ENCODE assay signal across 12 cellular contexts in genomic region chr2:71498261-71498701, GRCh38. TPM values are rescaled to one million over a fixed set of nuclear protein-coding genes. Genes with fewer than 3 reads are reported as not detected.
A peak's percentile ranks its signal among the peaks of the same experiment; 100 is the strongest.
DNase-seq lines count a peak whose midpoint lies in the region; ATAC-seq and TF ChIP-seq lines count a peak whose summit lies in the region.
"Had no signal": no experiment of that assay in that cellular context is flagged by ENCODE, and none has a peak within 500 bp of the region (broad histone marks: within the 10 kb centered on the region; RNA-seq: fewer than 3 reads in every experiment).

No MANE protein-coding gene starts in this region.

- H3K4me3 ChIP-seq in SJSA1 (no peak overlapping the region), fibroblast of mammary gland (ENCODE audit: control insufficient read depth, low read depth, low read length) (no peak overlapping the region), psoas muscle (no peak overlapping the region)

- intact Hi-C loops in psoas muscle (cut with DNase I), result no loop called here

- peak overlapping the region; percentile 94 for H3K27ac ChIP-seq in SJSA1
- H3K27ac ChIP-seq in psoas muscle, result peak overlapping the region; percentile 78

- DNase-seq in ELR (ENCODE audit: low read depth) (peak; percentile 98), SJSA1 (ENCODE audit: low read depth in 1 of 2, low spot score in 2 of 2) (peak; percentile 92 to 93), fibroblast of mammary gland (ENCODE audit: low read depth) (peak; percentile 55), psoas muscle (no peak), NCI-H526 (lab: John Stamatoyannopoulos, UW) (no peak), NCI-H2227 treated with DMSO at 0.1 percent for 48 hours (lab: John Stamatoyannopoulos, UW) (no peak), SIG-M5 (lab: John Stamatoyannopoulos, UW) (no peak)
- DNase-seq: activated T-cell treated with anti-CD3 and anti-CD28 coated beads, Interleukin-2, amount 50 U/mL, for 24 hours; effector CD8-positive, alpha-beta T cell; NCI-H2171; T-helper 2 cell had no signal

- ATAC-seq in psoas muscle (peak; percentile 9 to 47 (median 44)), HG03439 (IDR thresholded peaks at IDR 0.05; ENCODE audit: unreplicated experiment) (no peak)

- H3K36me3 ChIP-seq in SJSA1 (peaks cover 2% of the 10 kb centered on the region; the same call in 1 of the 2 replicates), psoas muscle (ENCODE audit: insufficient read depth in 1 of 2, low read depth in 1 of 2) (peaks cover 0 to 3% of the 10 kb centered on the region in 2 donors)

- H3K4me1 ChIP-seq in SJSA1 (replicated peaks) (peaks cover 70% of the 10 kb centered on the region), psoas muscle (peaks cover 65% of the 10 kb centered on the region)

- H3K27me3 ChIP-seq in SJSA1 (replicated peaks) (no peaks in the 10 kb centered on the region), psoas muscle (ENCODE audit: insufficient read depth in 3 of 3, low read length in 2 of 3) (no peaks in the 10 kb centered on the region)

- H3K9me3 ChIP-seq in SJSA1 (replicated peaks) (no peaks in the 10 kb centered on the region), psoas muscle (no peaks in the 10 kb centered on the region)

- WGBS in psoas muscle, 3 donors, result 37 to 64% (median 47%) methylated on average over 5 of the region's 5 CpGs

- TF ChIP-seq CTCF in fibroblast of mammary gland (conservative IDR thresholded peaks at IDR 0.05; ENCODE audit: control insufficient read depth, insufficient read depth, low read depth, low read length), result no peak
- no peak for TF ChIP-seq CTCF in psoas muscle (IDR thresholded peaks at IDR 0.05)

RNA-seq across cellular contexts. Expression of gene DYSF, which starts 44.9 kb away (rescaled TPM):
- 12.1 and 17.2 TPM in 2 replicates for total RNA-seq in SJSA1 (2014; rRNA removed; shearing (Covaris generic))
- total RNA-seq in psoas muscle, result 100 to 1,000 TPM; 109 to 208 (median 118) TPM
- 10 to 100 TPM; 38.3 to 67.1 (median 55.8) TPM for polyA plus RNA-seq in psoas muscle

Comparison
In these comparisons a context has a peak if more than half of its experiments do, and no peak if none do; other contexts are left out.
1. DNase-seq: peak in ELR (single experiment), SJSA1 (2 of 2) and fibroblast of mammary gland (single experiment); none in psoas muscle (0 of 2), NCI-H526 (0 of 2), NCI-H2227 treated with DMSO at 0.1 percent for 48 hours (single experiment) and SIG-M5 (single experiment).